In genomic region chr19:50046649-50047503, GRCh38 we compare ENCODE assay signal across 8 cellular contexts. TPM values are rescaled to one million over a fixed set of nuclear protein-coding genes. Genes with fewer than 3 reads are reported as not detected.
DNase-seq lines count a peak whose midpoint lies in the region; ATAC-seq and TF ChIP-seq lines count a peak whose summit lies in the region.

No MANE protein-coding gene starts in this region.

- CTCF ChIA-PET in AG04449 (lab: Yijun Ruan, JAX), result interaction anchor here (0.7 kb wide), 1 partner anchor 89 kb away, joined by 3 read pairs; no protein-coding TSS in a partner anchor

- TF ChIP-seq CTCF in AG04449 (IDR thresholded peaks at IDR 0.05; ENCODE audit: insufficient read depth, low read length, missing control alignments) (peak; percentile 17), GM20000 (IDR thresholded peaks at IDR 0.05; ENCODE audit: extremely low read depth, missing control alignments) (peak; percentile 41), coronary artery (IDR thresholded peaks at IDR 0.05) (peak; percentile 50)

- no peak for DNase-seq in AG04449 (ENCODE audit: low read depth, low spot score)
- DNase-seq in GM20000 (ENCODE audit: low spot score), result no peak
- DNase-seq in activated CD4-positive, CD25-positive, alpha-beta regulatory T cell treated with anti-CD3 and anti-CD28 coated beads, Interleukin-2, amount 50 U/mL, for 16 hours (ENCODE audit: low read depth, low spot score), result peak; percentile 39
- no peak for DNase-seq in coronary artery (ENCODE audit: low spot score)
- DNase-seq in naive thymus-derived CD8-positive, alpha-beta T cell, result peak; percentile 31 to 76 (median 58)
- peak; percentile 18 for DNase-seq in stromal cell of bone marrow (ENCODE audit: low read depth)

- H3K9me3 Mint-ChIP-seq in naive thymus-derived CD8-positive, alpha-beta T cell, result peaks cover 8 to 49% (median 30%) of the 10 kb centered on the region in 9 donors

- H3K36me3 Mint-ChIP-seq in naive thymus-derived CD8-positive, alpha-beta T cell, result peaks cover 37 to 59% (median 50%) of the 10 kb centered on the region in 3 donors

- no peaks in the 10 kb centered on the region for H3K27me3 Mint-ChIP-seq in naive thymus-derived CD8-positive, alpha-beta T cell

- no peak overlapping the region for H3K27ac ChIP-seq in coronary artery

- POLR2A ChIA-PET in AG04449 (lab: Yijun Ruan, JAX), result no interaction called here
- POLR2A ChIA-PET in naive thymus-derived CD8-positive, alpha-beta T cell (lab: Charles Lee), result no interaction called here

- H3K4me3 Mint-ChIP-seq in naive thymus-derived CD8-positive, alpha-beta T cell, result no peak overlapping the region

- peaks cover 11 to 17% (median 16%) of the 10 kb centered on the region in 4 donors for H3K4me1 Mint-ChIP-seq in naive thymus-derived CD8-positive, alpha-beta T cell

- no peak overlapping the region for H3K4me3 ChIP-seq in AG04449 (ENCODE audit: low read depth, low read length)
- no peak overlapping the region for H3K4me3 ChIP-seq in coronary artery

- ATAC-seq in naive thymus-derived CD8-positive, alpha-beta T cell, result no peak
- no peak for ATAC-seq in GM21825 (IDR thresholded peaks at IDR 0.05; ENCODE audit: unreplicated experiment)
- no peak for ATAC-seq in HG03095 (IDR thresholded peaks at IDR 0.05; ENCODE audit: unreplicated experiment)

- peak overlapping the region in 1 of 10 donors; percentile 43 for H3K27ac Mint-ChIP-seq in naive thymus-derived CD8-positive, alpha-beta T cell

RNA-seq across cellular contexts. Expression of gene ZNF473, which starts 21.1 kb away (rescaled TPM):
- 10 to 100 TPM in 1 of 2 experiments, 1 to 10 TPM in 1; 9.8 to 11.1 TPM for total RNA-seq in naive thymus-derived CD8-positive, alpha-beta T cell
- 1 to 10 TPM; 3.6 to 7.0 (median 3.7) TPM for polyA plus RNA-seq in naive thymus-derived CD8-positive, alpha-beta T cell

RNA-seq across cellular contexts. Expression of gene VRK3, which starts 21.7 kb away (rescaled TPM):
- total RNA-seq in naive thymus-derived CD8-positive, alpha-beta T cell, result 100 to 1,000 TPM in 1 of 2 experiments, 10 to 100 TPM in 1; 92.8 to 106 TPM
- 10 to 100 TPM; 73.4 to 91.8 (median 81.2) TPM for polyA plus RNA-seq in naive thymus-derived CD8-positive, alpha-beta T cell

Comparison
In these comparisons a context has a peak if more than half of its experiments do, and no peak if none do; other contexts are left out.
1. DNase-seq: peak in activated CD4-positive, CD25-positive, alpha-beta regulatory T cell treated with anti-CD3 and anti-CD28 coated beads, Interleukin-2, amount 50 U/mL, for 16 hours (single experiment), naive thymus-derived CD8-positive, alpha-beta T cell (10 of 10) and stromal cell of bone marrow (single experiment); none in AG04449 (single experiment), GM20000 (single experiment) and coronary artery (single experiment).
2. Peak in every context shown above with its lines, with median percentiles within 50 percentile points of each other: CTCF ChIP-seq.